Comparison of ENCODE assay signal across 25 cellular contexts in genomic region chr2:106070181-106070580, GRCh38.
"Had no signal": no experiment of that assay in that cellular context is flagged by ENCODE, and none has a peak within 500 bp of the region (broad histone marks: within the 10 kb centered on the region; RNA-seq: fewer than 3 reads in every experiment).

No MANE protein-coding gene starts in this region.

- H3K4me3 Mint-ChIP-seq: IgD-negative memory B cell had no signal

- ATAC-seq: K562, Right ventricle myocardium inferior, SK-N-SH treated with all-trans-retinoic acid at 6 μM for 48 hours had no signal

- H3K9me3 Mint-ChIP-seq: IgD-negative memory B cell had no signal

- H2AFZ ChIP-seq: PC-9 had no signal

- H3K4me3 ChIP-seq: K562, PC-9, Peyer's patch, SJCRH30 had no signal

- H3K27ac ChIP-seq: HL-60, KMS-11, PC-9, Peyer's patch, SJCRH30 had no signal

- H3K4me1 ChIP-seq: Peyer's patch had no signal

- DNase-seq: Kasumi-1, MM.1S, NCI-H1092 treated with DMSO at 0.1 percent for 48 hours, NCI-H1436, NCI-H187, NCI-H2029, NCI-H2081 treated with DMSO at 0.1 percent for 48 hours, NCI-H2171, NCI-H226, NCI-H446, NCI-H510A, NCI-H524 treated with DMSO at 0.1 percent for 48 hours, NCI-H69, NCI-H774, OCI-M1, PC-9, Peyer's patch, SHP77 treated with DMSO at 0.1 percent for 48 hours, SJCRH30 had no signal

- H3K4me2 ChIP-seq: KMS-11, PC-9 had no signal

- H3K27ac Mint-ChIP-seq: IgD-negative memory B cell had no signal

- H3K9me3 ChIP-seq: Peyer's patch, SJCRH30 had no signal

- H3K9ac ChIP-seq: KMS-11 had no signal

- H3K27me3 ChIP-seq: Peyer's patch, SJCRH30 had no signal

- H3K36me3 ChIP-seq: Peyer's patch, SJCRH30 had no signal
